ENCODE assay signal across 19 cellular contexts in genomic region chr10:32314588-32314987, GRCh38. TPM values are rescaled to one million over a fixed set of nuclear protein-coding genes. Genes with fewer than 3 reads are reported as not detected.
DNase-seq lines count a peak whose midpoint lies in the region; ATAC-seq and TF ChIP-seq lines count a peak whose summit lies in the region.
"Had no signal": no experiment of that assay in that cellular context is flagged by ENCODE, and none has a peak within 500 bp of the region (broad histone marks: within the 10 kb centered on the region; RNA-seq: fewer than 3 reads in every experiment).

No MANE protein-coding gene starts in this region.

- DNase-seq in activated T-cell treated with anti-CD3 and anti-CD28 coated beads, Interleukin-2, amount 50 U/mL, for 24 hours: no peak
- DNase-seq in activated T-cell treated with anti-CD3 and anti-CD28 coated beads, Interleukin-2, amount 50 U/mL, for 48 hours: no peak
- no peak for DNase-seq in central memory CD8-positive, alpha-beta T cell (ENCODE audit: low spot score in 2 of 2)
- no peak for DNase-seq in gastrocnemius medialis
- DNase-seq in DMS114 treated with DMSO at 0.1 percent for 48 hours (lab: John Stamatoyannopoulos, UW; ENCODE audit: unreplicated experiment): no peak
- DNase-seq: activated CD4-positive, alpha-beta T cell treated with anti-CD3 and anti-CD28 coated beads, Interleukin-2, amount 10 ng/mL, durations not matched to agents 24 days and 14 days; DMS153; GDM1; GOT3; left ventricle myocardium inferior; NCI-H1694; occipital lobe; uterus had no signal

- no peaks in the 10 kb centered on the region for H3K9me3 ChIP-seq in gastrocnemius medialis
- H3K9me3 ChIP-seq: left ventricle myocardium inferior, right atrium auricular region, uterus had no signal

- TF ChIP-seq CTCF in gastrocnemius medialis (IDR thresholded peaks at IDR 0.05 in 4 of 5, conservative IDR thresholded peaks at IDR 0.05 in 1 of 5): no peak

- no peak; the same call in 2 of the 3 replicates for ATAC-seq in SK-N-SH treated with all-trans-retinoic acid at 6 μM for 48 hours
- ATAC-seq in central memory CD8-positive, alpha-beta T cell (replicated peaks; ENCODE audit: extremely low read depth, poor library complexity, severe bottlenecking): no peak
- ATAC-seq in gastrocnemius medialis: no peak
- no peak for ATAC-seq in GM21528 (IDR thresholded peaks at IDR 0.05; ENCODE audit: low FRiP score, unreplicated experiment)
- ATAC-seq in GM18502 (IDR thresholded peaks at IDR 0.05; ENCODE audit: poor library complexity, unreplicated experiment): no peak

- no peak overlapping the region for H3K4me3 Mint-ChIP-seq in activated T-cell treated with anti-CD3 and anti-CD28 coated beads, Interleukin-2, amount 50 U/mL, for 24 hours
- H3K4me3 Mint-ChIP-seq in central memory CD8-positive, alpha-beta T cell: no peak overlapping the region
- H3K4me3 Mint-ChIP-seq: activated CD4-positive, alpha-beta T cell treated with anti-CD3 and anti-CD28 coated beads, Interleukin-2, amount 10 ng/mL, durations not matched to agents 24 days and 14 days had no signal

- no peaks in the 10 kb centered on the region for H3K36me3 ChIP-seq in gastrocnemius medialis
- H3K36me3 ChIP-seq: left ventricle myocardium inferior, uterus had no signal

- peak overlapping the region; percentile 10 for H3K27ac Mint-ChIP-seq in activated T-cell treated with anti-CD3 and anti-CD28 coated beads, Interleukin-2, amount 50 U/mL, for 24 hours
- H3K27ac Mint-ChIP-seq in central memory CD8-positive, alpha-beta T cell (ENCODE audit: low read depth): peak overlapping the region; percentile 47
- H3K27ac Mint-ChIP-seq: activated CD4-positive, alpha-beta T cell treated with anti-CD3 and anti-CD28 coated beads, Interleukin-2, amount 10 ng/mL, durations not matched to agents 24 days and 14 days had no signal

- peaks cover 68 to 81% of the 10 kb centered on the region in 2 donors for H3K4me1 ChIP-seq in gastrocnemius medialis

- intact Hi-C loops in gastrocnemius medialis (cut with DNase I; ENCODE audit: low total_unique reads): no loop called here

- no peaks in the 10 kb centered on the region for H3K27me3 Mint-ChIP-seq in activated T-cell treated with anti-CD3 and anti-CD28 coated beads, Interleukin-2, amount 50 U/mL, for 24 hours
- no peaks in the 10 kb centered on the region for H3K27me3 Mint-ChIP-seq in central memory CD8-positive, alpha-beta T cell
- H3K27me3 Mint-ChIP-seq: activated CD4-positive, alpha-beta T cell treated with anti-CD3 and anti-CD28 coated beads, Interleukin-2, amount 10 ng/mL, durations not matched to agents 24 days and 14 days had no signal

- H3K27ac ChIP-seq in gastrocnemius medialis: peak overlapping the region in 3 of 4 donors; percentile 0 to 65 (median 59)
- H3K27ac ChIP-seq: BLaER1 treated with 17β-estradiol and CSF1 and Interleukin-3, amounts not matched to agents 10 nM and 100 nM; coronary artery; right atrium auricular region; uterus had no signal

- no peak overlapping the region for H3K4me3 ChIP-seq in gastrocnemius medialis
- H3K4me3 ChIP-seq: BLaER1 treated with 17β-estradiol and CSF1 and Interleukin-3, amounts not matched to agents 10 nM and 100 nM; coronary artery; left ventricle myocardium inferior; right atrium auricular region; uterus had no signal

- H3K4me1 Mint-ChIP-seq in activated T-cell treated with anti-CD3 and anti-CD28 coated beads, Interleukin-2, amount 50 U/mL, for 24 hours (ENCODE audit: low read depth): peaks cover 78% of the 10 kb centered on the region
- H3K4me1 Mint-ChIP-seq in central memory CD8-positive, alpha-beta T cell: peaks cover 68% of the 10 kb centered on the region

- no peak for TF ChIP-seq POLR2A in gastrocnemius medialis (IDR thresholded peaks at IDR 0.05)

- H3K9me3 Mint-ChIP-seq in activated T-cell treated with anti-CD3 and anti-CD28 coated beads, Interleukin-2, amount 50 U/mL, for 24 hours: no peaks in the 10 kb centered on the region
- no peaks in the 10 kb centered on the region for H3K9me3 Mint-ChIP-seq in central memory CD8-positive, alpha-beta T cell
- H3K9me3 Mint-ChIP-seq: activated CD4-positive, alpha-beta T cell treated with anti-CD3 and anti-CD28 coated beads, Interleukin-2, amount 10 ng/mL, durations not matched to agents 24 days and 14 days had no signal

- in situ Hi-C loops in gastrocnemius medialis (cut with MboI; ENCODE audit: low sequenced_read_pairs in 4 of 4): no loop called here

- peaks cover 40% of the 10 kb centered on the region for H3K36me3 Mint-ChIP-seq in activated T-cell treated with anti-CD3 and anti-CD28 coated beads, Interleukin-2, amount 50 U/mL, for 24 hours (ENCODE audit: low read depth)
- peaks cover 9% of the 10 kb centered on the region for H3K36me3 Mint-ChIP-seq in central memory CD8-positive, alpha-beta T cell (ENCODE audit: insufficient read depth)

- no peaks in the 10 kb centered on the region for H3K27me3 ChIP-seq in gastrocnemius medialis
- H3K27me3 ChIP-seq: BLaER1 treated with 17β-estradiol and CSF1 and Interleukin-3, amounts not matched to agents 10 nM and 100 nM; right atrium auricular region; uterus had no signal

TF ChIP-seq in SK-N-SH treated with all-trans-retinoic acid at 6 μM for 48 hours, 23 proteins besides CTCF, POLR2A, EP300 and RAD21:
- TF ChIP-seq TCF4 (CRISPR knock-in tag; IDR thresholded peaks at IDR 0.05; ENCODE audit: borderline replicate concordance) (peak; percentile 37; the same call in 1 of the 2 replicates), CREB5 (CRISPR knock-in tag; IDR thresholded peaks at IDR 0.05; ENCODE audit: low read depth) (no peak)

RNA-seq across cellular contexts. Expression of gene EPC1, which starts 32.4 kb away (rescaled TPM):
- 10 to 100 TPM; 25.0 to 37.9 (median 29.3) TPM for total RNA-seq in gastrocnemius medialis
